Comparison of ENCODE assay signal across 1 cellular context in genomic region chr14:65356327-65356836, GRCh38.
TF ChIP-seq lines count a peak whose summit lies in the region.

No MANE protein-coding gene starts in this region.

TF ChIP-seq in K562, 482 proteins besides CTCF, POLR2A, EP300 and RAD21 (continued from another document):
- TF ChIP-seq MITF (IDR thresholded peaks at IDR 0.05) = no peak
- no peak for TF ChIP-seq CHAMP1 (IDR thresholded peaks at IDR 0.05)
- no peak for TF ChIP-seq ZNF609 (CRISPR knock-in tag; IDR thresholded peaks at IDR 0.05; ENCODE audit: borderline replicate concordance)
- no peak for TF ChIP-seq ZNF77 (CRISPR knock-in tag; IDR thresholded peaks at IDR 0.05)
- TF ChIP-seq CUX1 (CRISPR knock-in tag; IDR thresholded peaks at IDR 0.05) = no peak
- no peak for TF ChIP-seq SLC30A9 (CRISPR knock-in tag; IDR thresholded peaks at IDR 0.05)
- TF ChIP-seq CBX5 (IDR thresholded peaks at IDR 0.05; ENCODE audit: borderline replicate concordance, low read depth) = no peak
- no peak for TF ChIP-seq RHOXF2B (CRISPR knock-in tag; conservative IDR thresholded peaks at IDR 0.05)
- no peak for TF ChIP-seq CHCHD3 (CRISPR knock-in tag; IDR thresholded peaks at IDR 0.05)
- no peak for TF ChIP-seq GTF2B (IDR thresholded peaks at IDR 0.05; ENCODE audit: extremely low read depth, insufficient read length)
- TF ChIP-seq ZNF324 (CRISPR knock-in tag; IDR thresholded peaks at IDR 0.05) = peak; percentile 27; the same call in 1 of the 2 replicates
